Comparison of ENCODE assay signal across 8 cellular contexts in genomic region chr11:1813356-1813755, GRCh38. TPM values are rescaled to one million over a fixed set of nuclear protein-coding genes. Genes with fewer than 3 reads are reported as not detected.
"Had no signal": no experiment of that assay in that cellular context is flagged by ENCODE, and none has a peak within 500 bp of the region (broad histone marks: within the 10 kb centered on the region; RNA-seq: fewer than 3 reads in every experiment).

No MANE protein-coding gene starts in this region.

RNA-seq across cellular contexts. Expression of gene SYT8, which starts 21.4 kb away (rescaled TPM):
- total RNA-seq: OCI-LY7, Right ventricle myocardium inferior, Right ventricle myocardium superior, RPMI7951, SJSA1, SK-MEL-5 had no signal
- polyA plus RNA-seq: SK-N-SH had no signal

RNA-seq across cellular contexts. Expression of gene TNNI2, which starts 25.4 kb away (rescaled TPM):
- total RNA-seq: Right ventricle myocardium superior, SJSA1, SK-MEL-5 had no signal
- polyA plus RNA-seq: SK-N-SH had no signal

RNA-seq across cellular contexts. Expression of gene LSP1, which starts 39.5 kb away (rescaled TPM):
- total RNA-seq: PC-3, SK-MEL-5 had no signal
